Comparison of ENCODE assay signal across 9 cellular contexts in the genomic region with DNA sequence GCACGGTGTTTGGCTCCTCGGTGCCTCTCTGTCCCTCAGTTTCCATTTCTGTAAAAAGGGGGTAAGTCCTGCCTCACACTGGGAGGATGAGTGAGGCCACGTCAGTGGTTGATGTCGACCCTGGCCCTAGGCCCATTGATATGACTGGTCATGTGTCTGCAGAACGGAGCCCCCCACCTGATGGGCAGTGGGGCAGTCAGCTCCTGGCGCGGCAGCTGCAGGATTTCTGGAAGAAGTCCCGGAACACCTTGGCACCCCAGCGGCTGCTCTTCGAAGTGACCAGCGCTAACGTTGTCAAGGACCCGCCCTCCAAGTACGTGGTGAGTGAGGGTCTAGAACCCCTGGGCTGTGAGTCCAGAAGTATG. TPM values are rescaled to one million over a fixed set of nuclear protein-coding genes. Genes with fewer than 3 reads are reported as not detected.
DNase-seq lines count a peak whose midpoint lies in the region; ATAC-seq, FAIRE-seq and TF ChIP-seq lines count a peak whose summit lies in the region.
"Had no signal": no experiment of that assay in that cellular context is flagged by ENCODE, and none has a peak within 500 bp of the region (broad histone marks: within the 10 kb centered on the region; RNA-seq: fewer than 3 reads in every experiment).

No MANE protein-coding gene starts in this region.

- H3K4me1 Mint-ChIP-seq in GM23338 = peaks cover 12% of the 10 kb centered on the region
- peaks cover 9% of the 10 kb centered on the region for H3K4me1 Mint-ChIP-seq in activated T-helper 1 cell treated with anti-CD3 and anti-CD28 coated beads, Interleukin-12 subunit alpha, Interleukin-12 subunit beta, Interleukin-2, Interleukin-4 antibody, amounts not matched to agents 30 ng/mL and 10 ng/mL and 1 ng/mL, durations not matched to agents 14 hours and 24 hours and 36 hours (ENCODE audit: low read depth)

- H3K4me1 ChIP-seq in GM23338 (ENCODE audit: insufficient read depth) (peaks cover 20% of the 10 kb centered on the region; the same call in 1 of the 2 replicates), left ventricle myocardium inferior (peaks cover 51% of the 10 kb centered on the region)

- DNase-seq in GM23338 (ENCODE audit: low spot score) (no peak), left ventricle myocardium inferior (no peak), retinal pigment epithelial cell (ENCODE audit: low read depth) (no peak), NCI-H2196 treated with DMSO at 0.1 percent for 48 hours (lab: John Stamatoyannopoulos, UW; ENCODE audit: unreplicated experiment) (no peak), SW 1271 (lab: John Stamatoyannopoulos, UW) (no peak), frontal cortex (ENCODE audit: low spot score in 2 of 2) (no peak)
- DNase-seq in activated T-helper 1 cell treated with anti-CD3 and anti-CD28 coated beads, Interleukin-12 subunit alpha, Interleukin-12 subunit beta, Interleukin-2, Interleukin-4 antibody, amounts not matched to agents 30 ng/mL and 10 ng/mL and 1 ng/mL, durations not matched to agents 14 hours and 24 hours and 36 hours (ENCODE audit: low spot score) = no peak

- no peaks in the 10 kb centered on the region for H3K9me3 ChIP-seq in left ventricle myocardium inferior (replicated peaks)

- no peak for ATAC-seq in GM23338
- ATAC-seq in HG03469 (IDR thresholded peaks at IDR 0.05; ENCODE audit: unreplicated experiment) = no peak

- H3K36me3 ChIP-seq in GM23338 (ENCODE audit: insufficient read depth) (no peaks in the 10 kb centered on the region), left ventricle myocardium inferior (peaks cover 29% of the 10 kb centered on the region)

- no peak for FAIRE-seq in frontal cortex (lab: Jason Lieb, UNC)

- no peaks in the 10 kb centered on the region; the same call in 2 of the 3 replicates for H3K9me3 Mint-ChIP-seq in GM23338
- H3K9me3 Mint-ChIP-seq in activated T-helper 1 cell treated with anti-CD3 and anti-CD28 coated beads, Interleukin-12 subunit alpha, Interleukin-12 subunit beta, Interleukin-2, Interleukin-4 antibody, amounts not matched to agents 30 ng/mL and 10 ng/mL and 1 ng/mL, durations not matched to agents 14 hours and 24 hours and 36 hours = no peaks in the 10 kb centered on the region

- intact Hi-C loops in activated T-helper 1 cell treated with anti-CD3 and anti-CD28 coated beads, Interleukin-12 subunit alpha, Interleukin-12 subunit beta, Interleukin-2, Interleukin-4 antibody, amounts not matched to agents 30 ng/mL and 10 ng/mL and 1 ng/mL, durations not matched to agents 14 hours and 24 hours and 36 hours (cut with micrococcal nuclease) = loop anchor here (1.0 kb wide), 1 partner anchor 23 kb away; the partner anchor contains the start of genes ACOT8 and ZSWIM3
- intact Hi-C loops in left ventricle myocardium inferior (cut with micrococcal nuclease) = no loop called here

- H3K27me3 ChIP-seq in GM23338 (ENCODE audit: insufficient read depth) (no peaks in the 10 kb centered on the region), left ventricle myocardium inferior (ENCODE audit: low read depth) (no peaks in the 10 kb centered on the region)

- 0 out of 2 replicates have a peak, but pooled peaks cover 3% of the 10 kb centered on the region for H3K79me2 ChIP-seq in GM23338 (replicated peaks; ENCODE audit: insufficient read depth)

- H3K36me3 Mint-ChIP-seq in GM23338 (ENCODE audit: low read depth) = peaks cover 14% of the 10 kb centered on the region; the same call in 2 of the 3 replicates
- no peaks in the 10 kb centered on the region for H3K36me3 Mint-ChIP-seq in activated T-helper 1 cell treated with anti-CD3 and anti-CD28 coated beads, Interleukin-12 subunit alpha, Interleukin-12 subunit beta, Interleukin-2, Interleukin-4 antibody, amounts not matched to agents 30 ng/mL and 10 ng/mL and 1 ng/mL, durations not matched to agents 14 hours and 24 hours and 36 hours (ENCODE audit: low read depth)

- no peak overlapping the region for H3K27ac Mint-ChIP-seq in GM23338
- H3K27ac Mint-ChIP-seq in activated T-helper 1 cell treated with anti-CD3 and anti-CD28 coated beads, Interleukin-12 subunit alpha, Interleukin-12 subunit beta, Interleukin-2, Interleukin-4 antibody, amounts not matched to agents 30 ng/mL and 10 ng/mL and 1 ng/mL, durations not matched to agents 14 hours and 24 hours and 36 hours = no peak overlapping the region

- peaks cover 15% of the 10 kb centered on the region for H3F3A ChIP-seq in GM23338 (replicated peaks; ENCODE audit: low read depth)

- peaks cover 16% of the 10 kb centered on the region for H3K27me3 Mint-ChIP-seq in GM23338 (ENCODE audit: insufficient read depth, low read depth, poor library complexity)
- peaks cover 4% of the 10 kb centered on the region for H3K27me3 Mint-ChIP-seq in activated T-helper 1 cell treated with anti-CD3 and anti-CD28 coated beads, Interleukin-12 subunit alpha, Interleukin-12 subunit beta, Interleukin-2, Interleukin-4 antibody, amounts not matched to agents 30 ng/mL and 10 ng/mL and 1 ng/mL, durations not matched to agents 14 hours and 24 hours and 36 hours (ENCODE audit: insufficient read depth)

- H3K4me3 Mint-ChIP-seq in GM23338 = peak overlapping the region; percentile 77
- H3K4me3 Mint-ChIP-seq in activated T-helper 1 cell treated with anti-CD3 and anti-CD28 coated beads, Interleukin-12 subunit alpha, Interleukin-12 subunit beta, Interleukin-2, Interleukin-4 antibody, amounts not matched to agents 30 ng/mL and 10 ng/mL and 1 ng/mL, durations not matched to agents 14 hours and 24 hours and 36 hours = peak overlapping the region; percentile 53

- H2AFZ ChIP-seq in GM23338 = no peak overlapping the region

- H3K4me2 ChIP-seq in GM23338 = peak overlapping the region; percentile 85

- H3K4me3 ChIP-seq in GM23338 (peak overlapping the region; percentile 82), left ventricle myocardium inferior (peak overlapping the region; percentile 89), retinal pigment epithelial cell (ENCODE audit: low read length) (peak overlapping the region; percentile 65)

- TF ChIP-seq CTCF in GM23338 (conservative IDR thresholded peaks at IDR 0.05; ENCODE audit: low read depth in 2 of 2) (no peak), left ventricle myocardium inferior (IDR thresholded peaks at IDR 0.05; ENCODE audit: borderline replicate concordance) (no peak), retinal pigment epithelial cell (conservative IDR thresholded peaks at IDR 0.05; ENCODE audit: low read depth, low read length) (no peak)

- H3K27ac ChIP-seq in GM23338 (ENCODE audit: low read depth) (no peak overlapping the region), left ventricle myocardium inferior (replicated peaks) (peak overlapping the region; percentile 96)

- no peaks in the 10 kb centered on the region for H3K9me2 ChIP-seq in GM23338 (ENCODE audit: insufficient read depth)

- H4K20me1 ChIP-seq in GM23338 (replicated peaks; ENCODE audit: insufficient read depth) = peaks cover 13% of the 10 kb centered on the region

TF ChIP-seq in GM23338, 12 proteins besides CTCF, POLR2A, EP300 and RAD21 (continues in another document):
- no peak for TF ChIP-seq POLR2AphosphoS5 (IDR thresholded peaks at IDR 0.05; ENCODE audit: low read depth)
- no peak for TF ChIP-seq ZNF114 (CRISPR knock-in tag; IDR thresholded peaks at IDR 0.05)
- TF ChIP-seq JUNB (IDR thresholded peaks at IDR 0.05; ENCODE audit: unreplicated experiment) = no peak
- no peak for TF ChIP-seq EZH2 (IDR thresholded peaks at IDR 0.05; ENCODE audit: low read depth, unreplicated experiment)
- no peak for TF ChIP-seq NANOG (IDR thresholded peaks at IDR 0.05; ENCODE audit: borderline replicate concordance)
- no peak for TF ChIP-seq ZNF331 (CRISPR knock-in tag; IDR thresholded peaks at IDR 0.05; ENCODE audit: low read depth)

RNA-seq across cellular contexts. Expression of gene SNX21, which starts 1.2 kb away (rescaled TPM):
- 26.7 and 31.5 TPM in 2 replicates for total RNA-seq in GM23338 (2014; rRNA removed; shearing (Covaris generic))
- 13.3 and 15.5 TPM in 2 replicates for polyA plus RNA-seq in GM23338 (2016; fragmentation: Nextera tagmentation; extraction: Ambion mirVana)
- 0.75 and 1.1 TPM in 2 replicates for total RNA-seq in activated T-helper 1 cell treated with anti-CD3 and anti-CD28 coated beads, Interleukin-12 subunit alpha, Interleukin-12 subunit beta, Interleukin-2, Interleukin-4 antibody, amounts not matched to agents 30 ng/mL and 10 ng/mL and 1 ng/mL, durations not matched to agents 14 hours and 24 hours and 36 hours
- total RNA-seq in left ventricle myocardium inferior = 24.7 TPM
- 15.5 TPM for total RNA-seq in frontal cortex

RNA-seq across cellular contexts. Expression of gene TNNC2, which starts 7.7 kb away (rescaled TPM):
- total RNA-seq in GM23338 (2014; rRNA removed; shearing (Covaris generic)) = 0.59 TPM in 1 of 2 replicates, not detected in the other
- polyA plus RNA-seq in GM23338 (2016; fragmentation: Nextera tagmentation; extraction: Ambion mirVana) = 32.5 and 33.3 TPM in 2 replicates
- not detected in 2 replicates for total RNA-seq in activated T-helper 1 cell treated with anti-CD3 and anti-CD28 coated beads, Interleukin-12 subunit alpha, Interleukin-12 subunit beta, Interleukin-2, Interleukin-4 antibody, amounts not matched to agents 30 ng/mL and 10 ng/mL and 1 ng/mL, durations not matched to agents 14 hours and 24 hours and 36 hours
- 0.33 TPM for total RNA-seq in left ventricle myocardium inferior
- not detected for total RNA-seq in frontal cortex
- total RNA-seq: pulmonary artery endothelial cell had no signal

RNA-seq across cellular contexts. Expression of gene UBE2C, which starts 22.3 kb away (rescaled TPM):
- 198 and 247 TPM in 2 replicates for total RNA-seq in GM23338 (2014; rRNA removed; shearing (Covaris generic))
- 698 and 742 TPM in 2 replicates for polyA plus RNA-seq in GM23338 (2016; fragmentation: Nextera tagmentation; extraction: Ambion mirVana)
- total RNA-seq in activated T-helper 1 cell treated with anti-CD3 and anti-CD28 coated beads, Interleukin-12 subunit alpha, Interleukin-12 subunit beta, Interleukin-2, Interleukin-4 antibody, amounts not matched to agents 30 ng/mL and 10 ng/mL and 1 ng/mL, durations not matched to agents 14 hours and 24 hours and 36 hours = 114 and 118 TPM in 2 replicates
- total RNA-seq in left ventricle myocardium inferior = 0.91 TPM
- total RNA-seq in frontal cortex = 3.7 TPM

RNA-seq across cellular contexts. Expression of gene ACOT8, which starts 22.4 kb away (rescaled TPM):
- 55.6 and 75.2 TPM in 2 replicates for total RNA-seq in GM23338 (2014; rRNA removed; shearing (Covaris generic))
- 42.0 and 43.1 TPM in 2 replicates for polyA plus RNA-seq in GM23338 (2016; fragmentation: Nextera tagmentation; extraction: Ambion mirVana)
- total RNA-seq in activated T-helper 1 cell treated with anti-CD3 and anti-CD28 coated beads, Interleukin-12 subunit alpha, Interleukin-12 subunit beta, Interleukin-2, Interleukin-4 antibody, amounts not matched to agents 30 ng/mL and 10 ng/mL and 1 ng/mL, durations not matched to agents 14 hours and 24 hours and 36 hours = 26.5 and 27.2 TPM in 2 replicates
- total RNA-seq in left ventricle myocardium inferior (32.1 TPM), frontal cortex (32.6 TPM)

RNA-seq across cellular contexts. Expression of gene ZSWIM3, which starts 22.6 kb away (rescaled TPM):
- total RNA-seq in GM23338 (2014; rRNA removed; shearing (Covaris generic)) = 7.5 and 8.2 TPM in 2 replicates
- 2.0 and 3.0 TPM in 2 replicates for polyA plus RNA-seq in GM23338 (2016; fragmentation: Nextera tagmentation; extraction: Ambion mirVana)
- 5.8 and 6.2 TPM in 2 replicates for total RNA-seq in activated T-helper 1 cell treated with anti-CD3 and anti-CD28 coated beads, Interleukin-12 subunit alpha, Interleukin-12 subunit beta, Interleukin-2, Interleukin-4 antibody, amounts not matched to agents 30 ng/mL and 10 ng/mL and 1 ng/mL, durations not matched to agents 14 hours and 24 hours and 36 hours
- total RNA-seq in left ventricle myocardium inferior = 2.0 TPM
- 13.9 TPM for total RNA-seq in frontal cortex

Comparison
In these comparisons a context has a peak if more than half of its experiments do, and no peak if none do; other contexts are left out.
1. RNA of gene UBE2C, which starts 22.3 kb away (total RNA-seq): 198 to 247 TPM in GM23338 and 114 to 118 TPM in activated T-helper 1 cell treated with anti-CD3 and anti-CD28 coated beads, Interleukin-12 subunit alpha, Interleukin-12 subunit beta, Interleukin-2, Interleukin-4 antibody, amounts not matched to agents 30 ng/mL and 10 ng/mL and 1 ng/mL, durations not matched to agents 14 hours and 24 hours and 36 hours; 3.7 TPM in frontal cortex (single experiment) and 0.91 TPM in left ventricle myocardium inferior (single experiment); every median in the first group is over 10 times any median in the second.
2. Peak in every context shown above with its lines, with median percentiles within 50 percentile points of each other: H3K4me3 ChIP-seq.